ENCODE assay signal across 16 cellular contexts in the genomic region with DNA sequence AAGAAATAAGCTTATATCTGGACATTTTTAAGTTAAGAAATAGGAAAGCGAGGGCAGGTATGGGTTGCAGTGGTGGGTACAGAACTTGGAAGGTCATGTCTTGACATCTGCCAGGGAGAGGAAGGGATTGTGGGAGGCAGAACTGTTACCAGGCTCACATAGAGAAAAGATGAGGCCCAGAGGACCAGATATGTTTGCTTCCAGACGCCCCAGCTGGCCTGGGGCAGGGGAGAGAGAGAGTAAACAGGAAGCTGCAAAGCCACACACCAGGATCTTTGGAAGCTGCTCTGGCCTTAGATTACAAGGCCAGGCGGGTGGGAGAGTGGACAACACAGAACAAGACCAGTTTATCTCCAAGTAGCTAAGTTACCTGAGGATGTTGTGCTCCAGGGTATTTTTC.
DNase-seq lines count a peak whose midpoint lies in the region; ATAC-seq and TF ChIP-seq lines count a peak whose summit lies in the region.
"Had no signal": no experiment of that assay in that cellular context is flagged by ENCODE, and none has a peak within 500 bp of the region (broad histone marks: within the 10 kb centered on the region; RNA-seq: fewer than 3 reads in every experiment).

No MANE protein-coding gene starts in this region.

- CTCF ChIA-PET in SK-N-SH (lab: Yijun Ruan, JAX) = interaction anchor here (0.6 to 2.4 kb wide), 6 partner anchors 9 to 147 kb away, joined by 3 to 7 read pairs (median 3); no protein-coding TSS in a partner anchor

- no peak overlapping the region for H3K9ac ChIP-seq in SK-N-SH
- H3K9ac ChIP-seq: GM23248 had no signal

- POLR2A ChIA-PET in SK-N-SH (lab: Yijun Ruan, JAX) = no interaction called here

- peak overlapping the region in 1 of 2 experiments; percentile 81; a peak in 2 of 4 replicates for H3K27ac ChIP-seq in SK-N-SH (ENCODE audit: low read depth in 2 of 2, low read length in 1 of 2)
- H3K27ac ChIP-seq: C4-2B, GM23248 had no signal

- no peaks in the 10 kb centered on the region for H3K27me3 ChIP-seq in SK-N-SH (ENCODE audit: insufficient read depth)

- H3K79me2 ChIP-seq in SK-N-SH (ENCODE audit: insufficient read depth) = no peaks in the 10 kb centered on the region

- H3F3A ChIP-seq in SK-N-SH (replicated peaks; ENCODE audit: insufficient read depth) = no peaks in the 10 kb centered on the region

- H4K20me1 ChIP-seq in SK-N-SH (ENCODE audit: insufficient read depth) = no peaks in the 10 kb centered on the region

- H3K36me3 ChIP-seq in SK-N-SH (replicated peaks in 1 of 2; ENCODE audit: control insufficient read depth in 1 of 2, insufficient read depth in 2 of 2, low read length in 1 of 2) = no peaks in the 10 kb centered on the region
- H3K36me3 ChIP-seq: HAP-1 had no signal

- TF ChIP-seq RAD21 in SK-N-SH (IDR thresholded peaks at IDR 0.05; ENCODE audit: low read length) = no peak

- H3K9me3 ChIP-seq in SK-N-SH = no peaks in the 10 kb centered on the region
- H3K9me3 ChIP-seq: HAP-1 had no signal

- H3K4me1 ChIP-seq in SK-N-SH (ENCODE audit: control insufficient read depth in 1 of 2, insufficient read depth in 2 of 2, low read depth in 1 of 2, low read length in 1 of 2) = peaks cover 0 to 19% of the 10 kb centered on the region in 2 experiments; a peak in 1 of 4 replicates
- H3K4me1 ChIP-seq: HAP-1 had no signal

- DNase-seq in SK-N-SH = peak; percentile 36
- peak; percentile 76 for DNase-seq in NCI-H510A treated with DMSO at 0.1 percent for 48 hours (lab: John Stamatoyannopoulos, UW)
- DNase-seq in SHP77 treated with DMSO at 0.1 percent for 48 hours (lab: John Stamatoyannopoulos, UW) = peak; percentile 95
- no peak for DNase-seq in GM13977 (ENCODE audit: low spot score)
- DNase-seq: CD4-positive, alpha-beta T cell; DMS153; DND-41; EL; GM23248; KBM-7 had no signal

- H3K9me2 ChIP-seq in SK-N-SH = no peaks in the 10 kb centered on the region

- ATAC-seq in SK-N-SH treated with all-trans-retinoic acid at 6 μM for 48 hours = no peak; the same call in 2 of the 3 replicates
- ATAC-seq in GM19467 (IDR thresholded peaks at IDR 0.05; ENCODE audit: unreplicated experiment) = no peak
- no peak for ATAC-seq in GM19324 (IDR thresholded peaks at IDR 0.05; ENCODE audit: low FRiP score, unreplicated experiment)
- ATAC-seq: HepG2 had no signal

- peak in 1 of 2 experiments; percentile 68; a peak in 2 of 4 replicates for TF ChIP-seq EP300 in SK-N-SH (IDR thresholded peaks at IDR 0.05; ENCODE audit: borderline replicate concordance in 1 of 2, low read depth in 1 of 2, low read length in 1 of 2)

- no peak overlapping the region for H3K4me2 ChIP-seq in SK-N-SH

- no peak overlapping the region for H3K4me3 ChIP-seq in SK-N-SH (ENCODE audit: low read depth in 2 of 2, low read length in 1 of 2)
- H3K4me3 ChIP-seq: GM23248, HAP-1 had no signal

- no peak overlapping the region for H2AFZ ChIP-seq in SK-N-SH (ENCODE audit: low read depth)
- H2AFZ ChIP-seq: GM23248 had no signal

- in situ Hi-C loops in GM13977 (cut with MboI; ENCODE audit: low pct_unique_long_range_greater_than_20kb, low sequenced_read_pairs, unreplicated experiment) = no loop called here

- TF ChIP-seq CTCF in SK-N-SH (IDR thresholded peaks at IDR 0.05) (no peak), GM13977 (IDR thresholded peaks at IDR 0.05; ENCODE audit: extremely low read depth, insufficient read depth, missing control alignments) (no peak)

- 16% methylated on average over 3 of the region's 3 CpGs for WGBS in SK-N-SH (ENCODE audit: low lambda C conversion rate)

TF ChIP-seq in SK-N-SH, 30 proteins besides CTCF, POLR2A, EP300 and RAD21:
- TF ChIP-seq MXI1 (IDR thresholded peaks at IDR 0.05; ENCODE audit: low read depth, low read length) = no peak
- 0 out of 2 replicates have a peak, but pooled peaks have one; percentile 8 for TF ChIP-seq RCOR1 (IDR thresholded peaks at IDR 0.05; ENCODE audit: low read length)

TF ChIP-seq in SK-N-SH treated with all-trans-retinoic acid at 6 μM for 48 hours, 23 proteins besides CTCF, POLR2A, EP300 and RAD21:
- TF ChIP-seq CSDC2 (CRISPR knock-in tag; IDR thresholded peaks at IDR 0.05) = no peak
- no peak for TF ChIP-seq ZNF8 (CRISPR knock-in tag; IDR thresholded peaks at IDR 0.05)
